ENCODE assay signal across 13 cellular contexts in genomic region chr11:43737194-43737575, GRCh38. TPM values are rescaled to one million over a fixed set of nuclear protein-coding genes. Genes with fewer than 3 reads are reported as not detected.
DNase-seq lines count a peak whose midpoint lies in the region; ATAC-seq and TF ChIP-seq lines count a peak whose summit lies in the region.
"Had no signal": no experiment of that assay in that cellular context is flagged by ENCODE, and none has a peak within 500 bp of the region (broad histone marks: within the 10 kb centered on the region; RNA-seq: fewer than 3 reads in every experiment).

No MANE protein-coding gene starts in this region.

- H3K4me3 ChIP-seq in endodermal cell (ENCODE audit: low read length) (no peak overlapping the region), tibial artery (no peak overlapping the region)
- no peak overlapping the region for H3K4me3 ChIP-seq in effector memory CD4-positive, alpha-beta T cell (ENCODE audit: insufficient read depth, low read depth, low read length, poor library complexity, severe bottlenecking)
- H3K4me3 ChIP-seq: sigmoid colon had no signal

- TF ChIP-seq CTCF in endodermal cell (conservative IDR thresholded peaks at IDR 0.05) (no peak), nephron progenitor cell (IDR thresholded peaks at IDR 0.05) (no peak), tibial artery (IDR thresholded peaks at IDR 0.05) (no peak)

- H3K27ac ChIP-seq in endodermal cell (ENCODE audit: low read depth, low read length) (peak overlapping the region; percentile 72), tibial artery (peak overlapping the region; percentile 35 to 46)
- H3K27ac ChIP-seq in effector memory CD4-positive, alpha-beta T cell (ENCODE audit: insufficient read depth, low read length, poor library complexity, severe bottlenecking), result no peak overlapping the region

- DNase-seq in Right ventricle myocardium superior (no peak), cardiac septum (ENCODE audit: low spot score) (no peak), endodermal cell (no peak), nephron progenitor cell (no peak), tibial artery (no peak), Kasumi-1 (lab: John Stamatoyannopoulos, UW) (no peak)
- DNase-seq in effector memory CD4-positive, alpha-beta T cell, result no peak
- DNase-seq: activated CD4-positive, alpha-beta memory T cell treated with anti-CD3 and anti-CD28 coated beads for 36 hours; activated effector memory CD4-positive, alpha-beta T cell treated with Interleukin-2 at 50 U/mL for 16 hours; effector CD8-positive, alpha-beta T cell; NCI-H2029; sigmoid colon had no signal

- no peaks in the 10 kb centered on the region for H3K9me3 ChIP-seq in endodermal cell (ENCODE audit: control insufficient read depth, low read length)
- no peaks in the 10 kb centered on the region for H3K9me3 ChIP-seq in tibial artery
- no peaks in the 10 kb centered on the region for H3K9me3 ChIP-seq in effector memory CD4-positive, alpha-beta T cell (ENCODE audit: control insufficient read depth, low read length)
- H3K9me3 ChIP-seq: sigmoid colon had no signal

- H3K4me1 ChIP-seq in endodermal cell (ENCODE audit: control insufficient read depth, insufficient read depth, low read length) (peaks cover 4% of the 10 kb centered on the region), tibial artery (peaks cover 0 to 45% (median 29%) of the 10 kb centered on the region in 4 donors)
- H3K4me1 ChIP-seq in effector memory CD4-positive, alpha-beta T cell (ENCODE audit: control insufficient read depth, insufficient read depth, low read length, poor library complexity, severe bottlenecking), result no peaks in the 10 kb centered on the region

- H3K4me3 Mint-ChIP-seq in endodermal cell, result no peak overlapping the region
- no peak overlapping the region for H3K4me3 Mint-ChIP-seq in nephron progenitor cell
- H3K4me3 Mint-ChIP-seq: activated CD4-positive, alpha-beta memory T cell treated with anti-CD3 and anti-CD28 coated beads for 36 hours had no signal

- intact Hi-C loops in Right ventricle myocardium superior (cut with DNase I) (no loop called here), cardiac septum (cut with DNase I) (loop anchor here (5.0 kb wide), 1 partner anchor 55 kb away; the partner anchor contains the start of gene HSD17B12), tibial artery (cut with DNase I; ENCODE audit: low total_unique reads) (no loop called here)

- ATAC-seq in Right ventricle myocardium superior (ENCODE audit: poor library complexity) (peak; percentile 12), HG02623 (IDR thresholded peaks at IDR 0.05; ENCODE audit: unreplicated experiment) (no peak)

- no peaks in the 10 kb centered on the region for H3K9me3 Mint-ChIP-seq in endodermal cell
- peaks cover 22% of the 10 kb centered on the region for H3K9me3 Mint-ChIP-seq in nephron progenitor cell

- no peaks in the 10 kb centered on the region for H3K27me3 Mint-ChIP-seq in endodermal cell (ENCODE audit: insufficient read depth)
- peaks cover 3% of the 10 kb centered on the region for H3K27me3 Mint-ChIP-seq in nephron progenitor cell (ENCODE audit: low read depth, poor library complexity)
- H3K27me3 Mint-ChIP-seq: activated CD4-positive, alpha-beta memory T cell treated with anti-CD3 and anti-CD28 coated beads for 36 hours had no signal

- no peaks in the 10 kb centered on the region for H3K27me3 ChIP-seq in endodermal cell (ENCODE audit: control insufficient read depth, insufficient read depth, low read length, poor library complexity, severe bottlenecking)
- no peaks in the 10 kb centered on the region for H3K27me3 ChIP-seq in tibial artery
- H3K27me3 ChIP-seq in effector memory CD4-positive, alpha-beta T cell (replicated peaks; ENCODE audit: control insufficient read depth, insufficient read depth, low read length, poor library complexity, severe bottlenecking), result no peaks in the 10 kb centered on the region
- H3K27me3 ChIP-seq: sigmoid colon had no signal

- H3K36me3 Mint-ChIP-seq in endodermal cell (ENCODE audit: low read depth) (peaks cover 20% of the 10 kb centered on the region), nephron progenitor cell (ENCODE audit: low read depth) (peaks cover 69% of the 10 kb centered on the region)

- no peak overlapping the region for H3K9ac ChIP-seq in endodermal cell (ENCODE audit: extremely low read depth, low read length, poor library complexity, severe bottlenecking)

- no peak overlapping the region for H3K27ac Mint-ChIP-seq in endodermal cell
- H3K27ac Mint-ChIP-seq in nephron progenitor cell, result peak overlapping the region; percentile 10
- H3K27ac Mint-ChIP-seq: activated CD4-positive, alpha-beta memory T cell treated with anti-CD3 and anti-CD28 coated beads for 36 hours had no signal

- peaks cover 24% of the 10 kb centered on the region for H3K36me3 ChIP-seq in endodermal cell (ENCODE audit: control insufficient read depth, insufficient read depth, low read length)
- H3K36me3 ChIP-seq in tibial artery, result peaks cover 0 to 4% (median 0%) of the 10 kb centered on the region in 3 donors
- H3K36me3 ChIP-seq in effector memory CD4-positive, alpha-beta T cell (ENCODE audit: control insufficient read depth, insufficient read depth, low read length), result no peaks in the 10 kb centered on the region
- H3K36me3 ChIP-seq: sigmoid colon had no signal

- H3K4me1 Mint-ChIP-seq in endodermal cell, result peaks cover 25% of the 10 kb centered on the region
- peaks cover 47% of the 10 kb centered on the region for H3K4me1 Mint-ChIP-seq in nephron progenitor cell

RNA-seq across cellular contexts. Expression of gene HSD17B12, which starts 56.6 kb away (rescaled TPM):
- 63.3 TPM for total RNA-seq in Right ventricle myocardium superior
- total RNA-seq in cardiac septum, result 88.0 TPM
- total RNA-seq in endodermal cell, result 100 to 1,000 TPM; 109 to 138 TPM
- polyA plus RNA-seq in endodermal cell (2013, experiment 1 of 2), result 119 TPM
- polyA plus RNA-seq in endodermal cell (2013, experiment 2 of 2), result 116 TPM
